In the genomic region with DNA sequence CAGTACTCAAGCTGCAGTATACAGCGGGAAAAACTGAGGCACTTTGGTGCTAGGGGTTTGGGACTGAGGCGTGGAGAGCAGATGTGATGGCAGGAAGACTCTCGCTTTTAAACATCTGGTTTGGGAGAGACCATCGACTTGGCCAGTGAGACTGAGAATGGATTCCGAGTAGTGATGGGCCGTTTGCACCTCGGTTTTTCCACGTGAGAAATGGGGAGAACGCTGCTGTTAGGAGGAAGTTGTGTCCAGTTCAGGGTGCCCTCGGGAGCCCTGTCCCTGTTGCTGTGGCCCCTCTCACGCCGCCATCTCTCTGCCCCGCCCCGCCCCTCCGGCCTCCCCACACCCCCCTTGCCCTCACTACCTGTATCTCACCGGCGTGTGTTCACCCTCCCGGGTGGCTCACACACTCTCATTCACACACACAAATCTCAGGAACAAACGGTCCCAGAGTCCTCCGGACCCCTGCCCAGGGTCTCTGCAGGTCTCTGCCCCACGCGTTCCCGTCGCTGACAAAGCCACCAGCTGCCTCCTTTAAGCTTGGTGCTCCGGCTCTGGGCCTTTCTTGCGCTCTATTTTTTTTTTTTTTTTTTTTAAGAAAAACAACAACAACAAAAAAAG, we compare ENCODE assay signal across 8 cellular contexts. TPM values are rescaled to one million over a fixed set of nuclear protein-coding genes. Genes with fewer than 3 reads are reported as not detected.
DNase-seq lines count a peak whose midpoint lies in the region; ATAC-seq and TF ChIP-seq lines count a peak whose summit lies in the region.

No MANE protein-coding gene starts in this region.

- ATAC-seq in RWPE2 (ENCODE audit: low read depth) (no peak), GM18861 (IDR thresholded peaks at IDR 0.05; ENCODE audit: unreplicated experiment) (no peak)

- H3K9ac ChIP-seq in rectal smooth muscle tissue (ENCODE audit: low read length) = no peak overlapping the region

- no peaks in the 10 kb centered on the region for H3K27me3 ChIP-seq in GM06990 (replicated peaks; ENCODE audit: control insufficient read depth, insufficient read depth, low read length)
- H3K27me3 ChIP-seq in RWPE2 (ENCODE audit: insufficient read depth, poor library complexity, severe bottlenecking) = no peaks in the 10 kb centered on the region
- H3K27me3 ChIP-seq in esophagus muscularis mucosa = no peaks in the 10 kb centered on the region
- no peaks in the 10 kb centered on the region for H3K27me3 ChIP-seq in rectal smooth muscle tissue (ENCODE audit: control insufficient read depth, insufficient read depth, low read length)

- H3K9me3 ChIP-seq in RWPE2 (ENCODE audit: severe bottlenecking) (no peaks in the 10 kb centered on the region), esophagus muscularis mucosa (no peaks in the 10 kb centered on the region)

- H3K36me3 ChIP-seq in GM06990 (ENCODE audit: control insufficient read depth, insufficient read depth, low read length) = no peaks in the 10 kb centered on the region
- peaks cover 5% of the 10 kb centered on the region; the same call in 1 of the 2 replicates for H3K36me3 ChIP-seq in RWPE2 (ENCODE audit: low read depth)
- H3K36me3 ChIP-seq in esophagus muscularis mucosa = no peaks in the 10 kb centered on the region
- no peaks in the 10 kb centered on the region for H3K36me3 ChIP-seq in rectal smooth muscle tissue (ENCODE audit: control insufficient read depth, insufficient read depth, low read length)

- WGBS in esophagus muscularis mucosa = 41% methylated on average over 18 of the region's 26 CpGs

- DNase-seq in GM06990 (ENCODE audit: extremely low read depth, insufficient read length) = no peak
- no peak for DNase-seq in RWPE2 (ENCODE audit: low spot score)
- no peak for DNase-seq in esophagus muscularis mucosa (ENCODE audit: extremely low spot score)
- no peak for DNase-seq in GF-D8 (lab: John Stamatoyannopoulos, UW)
- DNase-seq in Ammon's horn (ENCODE audit: low spot score) = no peak
- DNase-seq in NAMALWA (ENCODE audit: low spot score) = no peak

- no peak for TF ChIP-seq EP300 in esophagus muscularis mucosa (IDR thresholded peaks at IDR 0.05)

- intact Hi-C loops in esophagus muscularis mucosa (cut with DNase I) = no loop called here

- H3K27ac ChIP-seq in RWPE2 (ENCODE audit: poor library complexity, severe bottlenecking) = peak overlapping the region; percentile 87
- H3K27ac ChIP-seq in esophagus muscularis mucosa (replicated peaks in 1 of 4) = peak overlapping the region; percentile 81 to 98 (median 97)
- peak overlapping the region; percentile 92 for H3K27ac ChIP-seq in rectal smooth muscle tissue (ENCODE audit: low read depth, low read length)

- H3K4me3 ChIP-seq in GM06990 (replicated peaks; ENCODE audit: low read depth, low read length) (peak overlapping the region; percentile 65), RWPE2 (ENCODE audit: severe bottlenecking) (peak overlapping the region; percentile 85), esophagus muscularis mucosa (peak overlapping the region; percentile 60 to 97 (median 72)), rectal smooth muscle tissue (ENCODE audit: low read length) (peak overlapping the region; percentile 79)

- TF ChIP-seq CTCF in GM06990 (IDR thresholded peaks at IDR 0.05; ENCODE audit: insufficient read depth, low read length, poor library complexity, severe bottlenecking) (no peak), RWPE2 (IDR thresholded peaks at IDR 0.05; ENCODE audit: poor library complexity, severe bottlenecking) (no peak), esophagus muscularis mucosa (IDR thresholded peaks at IDR 0.05) (no peak)

- H3K4me1 ChIP-seq in RWPE2 (ENCODE audit: insufficient read depth, poor library complexity, severe bottlenecking) (peaks cover 4% of the 10 kb centered on the region), esophagus muscularis mucosa (peaks cover 19 to 72% (median 61%) of the 10 kb centered on the region in 4 donors), rectal smooth muscle tissue (ENCODE audit: control insufficient read depth, insufficient read depth, low read length) (peaks cover 3% of the 10 kb centered on the region)

- no peak for TF ChIP-seq POLR2A in esophagus muscularis mucosa (IDR thresholded peaks at IDR 0.05; ENCODE audit: low read depth)

RNA-seq across cellular contexts. Expression of gene SOX12, which starts 2.7 kb away (rescaled TPM):
- 10 to 100 TPM in 1 of 4 donors, 1 to 10 TPM in 3; 3.5 to 14.4 (median 7.2) TPM for total RNA-seq in esophagus muscularis mucosa

RNA-seq across cellular contexts. Expression of gene NRSN2, which starts 18.9 kb away (rescaled TPM):
- total RNA-seq in esophagus muscularis mucosa = 10 to 100 TPM; 20.8 to 72.8 (median 48.9) TPM

RNA-seq across cellular contexts. Expression of gene ZCCHC3, which starts 30.7 kb away (rescaled TPM):
- total RNA-seq in esophagus muscularis mucosa = 10 to 100 TPM; 13.3 to 29.9 (median 19.7) TPM

RNA-seq across cellular contexts. Expression of gene C20orf96, which starts 37.5 kb away (rescaled TPM):
- total RNA-seq in esophagus muscularis mucosa = 1 to 10 TPM; 1.7 to 2.6 (median 2.3) TPM

RNA-seq across cellular contexts. Expression of gene TRIB3, which starts 52.5 kb away (rescaled TPM):
- total RNA-seq in esophagus muscularis mucosa = 1 to 10 TPM in 3 of 4 donors, under 1 TPM in 1; 0.83 to 6.8 (median 4.0) TPM
